7 cellular contexts compared by ENCODE assay signal in the genomic region with DNA sequence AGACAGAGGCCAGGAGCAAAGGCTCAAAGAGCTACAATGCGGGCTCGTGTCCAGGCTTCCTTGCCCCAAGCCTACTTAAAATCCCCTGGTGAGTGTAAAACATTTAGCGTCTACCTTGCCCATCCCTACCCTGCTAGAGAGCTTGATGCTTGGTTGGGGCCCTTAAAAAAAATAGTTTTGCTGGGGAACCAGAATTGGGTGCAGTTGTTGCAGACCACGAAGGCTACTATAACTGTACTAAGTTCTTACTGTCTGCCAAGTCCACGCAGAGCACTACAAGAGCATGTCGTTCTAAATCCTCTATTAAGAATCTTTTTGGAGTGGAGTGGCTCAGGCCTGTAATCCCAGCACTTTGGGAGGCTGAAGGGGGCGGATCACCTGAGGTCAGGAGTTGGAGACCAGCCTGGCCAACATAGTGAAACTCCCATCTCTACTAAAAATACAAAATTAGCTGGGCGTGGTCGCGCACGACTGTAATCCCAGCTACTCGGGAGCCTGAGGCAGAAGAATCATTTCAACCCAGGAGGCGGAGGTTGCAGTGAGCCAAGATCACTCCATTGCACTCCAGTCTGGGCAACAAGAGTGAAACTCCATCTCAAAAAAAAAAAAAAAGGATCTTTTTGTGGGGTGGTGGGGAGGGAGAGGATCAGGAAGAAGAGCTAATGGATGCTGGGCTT. TPM values are rescaled to one million over a fixed set of nuclear protein-coding genes. Genes with fewer than 3 reads are reported as not detected.
"Had no signal": no experiment of that assay in that cellular context is flagged by ENCODE, and none has a peak within 500 bp of the region (broad histone marks: within the 10 kb centered on the region; RNA-seq: fewer than 3 reads in every experiment).

No MANE protein-coding gene starts in this region.

RNA-seq across cellular contexts. Expression of a gene that starts 4.8 kb away (rescaled TPM):
- total RNA-seq: activated CD4-positive, alpha-beta memory T cell treated with anti-CD3 and anti-CD28 coated beads for 36 hours; activated CD4-positive, alpha-beta T cell treated with anti-CD3 and anti-CD28 coated beads for 36 hours; esophagus muscularis mucosa; glomerular endothelial cell; lower leg skin; T-helper 1 cell treated with Interleukin-12 subunit alpha and Interleukin-12 subunit beta and Interleukin-4 antibody, amounts not matched to agents 30 ng/mL and 1 ng/mL, for 36 hours had no signal

RNA-seq across cellular contexts. Expression of a gene that starts 16.2 kb away (rescaled TPM):
- total RNA-seq: activated CD4-positive, alpha-beta memory T cell treated with anti-CD3 and anti-CD28 coated beads for 36 hours; activated CD4-positive, alpha-beta T cell treated with anti-CD3 and anti-CD28 coated beads for 36 hours; esophagus muscularis mucosa; skeletal muscle tissue; T-helper 1 cell treated with Interleukin-12 subunit alpha and Interleukin-12 subunit beta and Interleukin-4 antibody, amounts not matched to agents 30 ng/mL and 1 ng/mL, for 36 hours had no signal
